1 cellular context compared by ENCODE assay signal in the genomic region with DNA sequence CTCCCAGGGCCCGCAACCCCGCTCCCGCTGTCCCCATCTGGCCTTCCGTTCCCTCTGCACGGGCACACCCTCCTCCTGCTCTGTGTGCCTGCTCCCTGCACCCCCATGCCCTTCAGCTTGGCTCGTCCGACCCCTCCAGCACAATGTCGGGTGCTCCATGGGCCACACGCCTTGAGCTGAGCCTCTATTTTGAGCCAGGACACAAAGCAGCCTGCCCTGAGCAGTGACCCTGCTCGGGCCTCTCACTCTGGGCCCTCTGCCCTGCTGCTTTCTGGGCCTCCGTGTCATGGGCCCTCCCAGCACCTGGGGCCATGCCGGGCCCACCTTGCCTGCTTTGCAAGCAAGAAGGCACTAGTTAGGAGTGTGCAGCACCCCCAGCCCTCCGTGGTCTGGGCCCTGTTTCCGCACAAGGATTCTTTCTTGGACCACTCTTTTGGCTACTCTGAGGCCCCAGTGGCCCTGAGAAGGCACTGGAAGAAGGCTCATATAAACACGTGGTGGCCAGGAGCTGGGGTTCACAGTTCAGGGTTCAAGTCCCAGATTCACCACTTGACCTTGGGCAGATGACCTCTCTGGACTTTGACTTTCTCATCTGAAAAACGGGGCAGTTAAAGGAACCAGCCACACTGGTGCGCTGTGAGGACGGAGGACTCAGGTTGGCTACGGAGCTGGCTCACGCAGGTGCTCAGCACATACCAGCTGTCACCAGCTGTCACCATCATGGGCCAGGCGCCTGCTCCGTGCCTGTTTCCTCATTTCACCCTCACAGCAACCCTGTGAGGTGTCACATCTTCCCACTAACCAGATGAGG.
TF ChIP-seq lines count a peak whose summit lies in the region.

No MANE protein-coding gene starts in this region.

TF ChIP-seq in H1, 55 proteins besides CTCF, POLR2A, EP300 and RAD21 (continued from another document):
- no peak for TF ChIP-seq SP4 (IDR thresholded peaks at IDR 0.05; ENCODE audit: low read length)
- no peak for TF ChIP-seq SP2 (IDR thresholded peaks at IDR 0.05; ENCODE audit: low read length)
